In genomic region chr5:51488803-51489642, GRCh38 we compare ENCODE assay signal across 22 cellular contexts.
DNase-seq lines count a peak whose midpoint lies in the region; FAIRE-seq and TF ChIP-seq lines count a peak whose summit lies in the region.
"Had no signal": no experiment of that assay in that cellular context is flagged by ENCODE, and none has a peak within 500 bp of the region (broad histone marks: within the 10 kb centered on the region; RNA-seq: fewer than 3 reads in every experiment).

No MANE protein-coding gene starts in this region.

- H3K4me3 ChIP-seq in BE2C (ENCODE audit: low read depth, low read length), result no peak overlapping the region; the same call in 1 of the 2 replicates
- H3K4me3 ChIP-seq: BLaER1, MG63, SJCRH30 had no signal

- H3K9me3 ChIP-seq in BE2C, result no peaks in the 10 kb centered on the region
- H3K9me3 ChIP-seq: BLaER1, MG63, SJCRH30 had no signal

- H3K36me3 ChIP-seq in BE2C, result no peaks in the 10 kb centered on the region
- H3K36me3 ChIP-seq: BLaER1, MG63, SJCRH30 had no signal

- DNase-seq in BE2C, result peak; percentile 60
- DNase-seq in NCI-H1105 treated with DMSO at 0.1 percent for 48 hours (lab: John Stamatoyannopoulos, UW), result peak; percentile 81
- peak; percentile 54 for DNase-seq in NCI-H69 (lab: John Stamatoyannopoulos, UW)
- no peak for DNase-seq in urothelium cell line (ENCODE audit: low spot score)
- DNase-seq in NCI-H526 (lab: John Stamatoyannopoulos, UW), result no peak
- no peak for DNase-seq in DMS153 treated with DMSO at 0.1 percent for 48 hours (lab: John Stamatoyannopoulos, UW; ENCODE audit: unreplicated experiment)
- DNase-seq: CD4-positive, CD25-positive, alpha-beta regulatory T cell; HCEC 1CT; IMR-90; KG1; MG63; NCI-H1436; NCI-H187 treated with DMSO at 0.1 percent for 48 hours; NCI-H2227 treated with DMSO at 0.1 percent for 48 hours; NCI-H774; SJCRH30; T-helper 1 cell had no signal

- no peaks in the 10 kb centered on the region for H3K27me3 ChIP-seq in BE2C
- H3K27me3 ChIP-seq: BLaER1, MG63, SJCRH30 had no signal

- TF ChIP-seq CTCF in BE2C (IDR thresholded peaks at IDR 0.05; ENCODE audit: low read depth, low read length), result no peak

- peaks cover 11% of the 10 kb centered on the region; the same call in 1 of the 2 replicates for H3K4me1 ChIP-seq in BE2C
- H3K4me1 ChIP-seq: BLaER1, SJCRH30 had no signal

- FAIRE-seq in islet of Langerhans (lab: Jason Lieb, UNC) (peak; percentile 81), urothelium cell line (lab: Jason Lieb, UNC) (no peak)
- FAIRE-seq: G401.6, H1, RCC 7860 had no signal

Comparison
In these comparisons a context has a peak if more than half of its experiments do, and no peak if none do; other contexts are left out.
1. DNase-seq: peak in BE2C (single experiment), NCI-H1105 treated with DMSO at 0.1 percent for 48 hours (single experiment) and NCI-H69 (single experiment); none in urothelium cell line (single experiment), NCI-H526 (0 of 2) and DMS153 treated with DMSO at 0.1 percent for 48 hours (single experiment).